9 cellular contexts compared by ENCODE assay signal in the genomic region with DNA sequence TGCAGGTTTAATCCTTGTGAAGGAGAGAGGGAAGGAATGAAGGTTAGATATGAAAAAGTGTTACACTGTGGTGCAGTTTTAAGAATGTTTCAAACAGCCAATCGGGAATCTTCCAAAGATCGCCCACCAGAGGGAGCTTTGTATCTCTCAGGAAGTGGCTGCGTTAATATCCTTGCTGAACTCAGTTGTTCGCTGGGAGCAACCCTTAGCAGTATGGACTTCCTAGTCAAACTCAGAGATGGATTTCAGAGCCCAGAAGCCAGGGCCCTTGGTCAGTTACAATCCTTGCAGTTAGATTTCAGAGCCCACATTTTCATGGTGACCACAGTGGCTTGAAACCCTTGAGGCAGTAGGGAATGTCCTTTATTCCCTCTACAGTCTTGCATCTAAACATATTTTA.
A peak's percentile ranks its signal among the peaks of the same experiment; 100 is the strongest.
DNase-seq lines count a peak whose midpoint lies in the region; ATAC-seq and TF ChIP-seq lines count a peak whose summit lies in the region.
"Had no signal": no experiment of that assay in that cellular context is flagged by ENCODE, and none has a peak within 500 bp of the region (broad histone marks: within the 10 kb centered on the region; RNA-seq: fewer than 3 reads in every experiment).

No MANE protein-coding gene starts in this region.

- no peak overlapping the region for H3K27ac ChIP-seq in SJCRH30
- H3K27ac ChIP-seq: SJSA1 had no signal

- peak; percentile 39 for TF ChIP-seq CTCF in fibroblast of villous mesenchyme (IDR thresholded peaks at IDR 0.05; ENCODE audit: insufficient read depth, low read depth, low read length)

- H3K27me3 ChIP-seq in SJCRH30: no peaks in the 10 kb centered on the region
- H3K27me3 ChIP-seq: SJSA1 had no signal

- ATAC-seq in GM19324 (IDR thresholded peaks at IDR 0.05; ENCODE audit: low FRiP score, unreplicated experiment) (no peak), HG03342 (IDR thresholded peaks at IDR 0.05; ENCODE audit: unreplicated experiment) (no peak)

- no peaks in the 10 kb centered on the region for H3K36me3 ChIP-seq in SJCRH30
- H3K36me3 ChIP-seq: SJSA1 had no signal

- peak; percentile 60 for TF ChIP-seq RAD21 in Ishikawa (IDR thresholded peaks at IDR 0.05; ENCODE audit: low read depth)

- H3K4me1 ChIP-seq in SJCRH30: no peaks in the 10 kb centered on the region
- H3K4me1 ChIP-seq: SJSA1 had no signal

- TF ChIP-seq EP300 in Ishikawa (IDR thresholded peaks at IDR 0.05; ENCODE audit: borderline replicate concordance): no peak

- H3K4me3 ChIP-seq in SJCRH30: no peak overlapping the region
- no peak overlapping the region for H3K4me3 ChIP-seq in fibroblast of villous mesenchyme (ENCODE audit: low read depth, low read length)
- H3K4me3 ChIP-seq: SJSA1 had no signal

- no peaks in the 10 kb centered on the region for H3K9me3 ChIP-seq in SJCRH30 (replicated peaks)
- H3K9me3 ChIP-seq: SJSA1 had no signal

- DNase-seq in Daoy (ENCODE audit: low read depth): peak; percentile 47
- peak; percentile 38 to 71 for DNase-seq in SJCRH30
- peak; percentile 31 for DNase-seq in fibroblast of villous mesenchyme (ENCODE audit: low read depth)
- DNase-seq in renal cortical epithelial cell (ENCODE audit: low read depth): peak; percentile 57
- DNase-seq in KG1 (lab: John Stamatoyannopoulos, UW): no peak

TF ChIP-seq in Ishikawa, 13 proteins besides CTCF, POLR2A, EP300 and RAD21:
- TF ChIP-seq TCF12 (IDR thresholded peaks at IDR 0.05; ENCODE audit: low read depth): no peak
- TF ChIP-seq, protein P1, sequence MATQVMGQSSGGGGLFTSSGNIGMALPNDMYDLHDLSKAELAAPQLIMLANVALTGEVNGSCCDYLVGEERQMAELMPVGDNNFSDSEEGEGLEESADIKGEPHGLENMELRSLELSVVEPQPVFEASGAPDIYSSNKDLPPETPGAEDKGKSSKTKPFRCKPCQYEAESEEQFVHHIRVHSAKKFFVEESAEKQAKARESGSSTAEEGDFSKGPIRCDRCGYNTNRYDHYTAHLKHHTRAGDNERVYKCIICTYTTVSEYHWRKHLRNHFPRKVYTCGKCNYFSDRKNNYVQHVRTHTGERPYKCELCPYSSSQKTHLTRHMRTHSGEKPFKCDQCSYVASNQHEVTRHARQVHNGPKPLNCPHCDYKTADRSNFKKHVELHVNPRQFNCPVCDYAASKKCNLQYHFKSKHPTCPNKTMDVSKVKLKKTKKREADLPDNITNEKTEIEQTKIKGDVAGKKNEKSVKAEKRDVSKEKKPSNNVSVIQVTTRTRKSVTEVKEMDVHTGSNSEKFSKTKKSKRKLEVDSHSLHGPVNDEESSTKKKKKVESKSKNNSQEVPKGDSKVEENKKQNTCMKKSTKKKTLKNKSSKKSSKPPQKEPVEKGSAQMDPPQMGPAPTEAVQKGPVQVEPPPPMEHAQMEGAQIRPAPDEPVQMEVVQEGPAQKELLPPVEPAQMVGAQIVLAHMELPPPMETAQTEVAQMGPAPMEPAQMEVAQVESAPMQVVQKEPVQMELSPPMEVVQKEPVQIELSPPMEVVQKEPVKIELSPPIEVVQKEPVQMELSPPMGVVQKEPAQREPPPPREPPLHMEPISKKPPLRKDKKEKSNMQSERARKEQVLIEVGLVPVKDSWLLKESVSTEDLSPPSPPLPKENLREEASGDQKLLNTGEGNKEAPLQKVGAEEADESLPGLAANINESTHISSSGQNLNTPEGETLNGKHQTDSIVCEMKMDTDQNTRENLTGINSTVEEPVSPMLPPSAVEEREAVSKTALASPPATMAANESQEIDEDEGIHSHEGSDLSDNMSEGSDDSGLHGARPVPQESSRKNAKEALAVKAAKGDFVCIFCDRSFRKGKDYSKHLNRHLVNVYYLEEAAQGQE (IDR thresholded peaks at IDR 0.05; ENCODE audit: low read depth): no peak
- TF ChIP-seq ZBTB7A (IDR thresholded peaks at IDR 0.05; ENCODE audit: low read depth): no peak
- no peak for TF ChIP-seq CREB1 (IDR thresholded peaks at IDR 0.05; ENCODE audit: low read depth)
- TF ChIP-seq TAF1 (IDR thresholded peaks at IDR 0.05; ENCODE audit: low read depth): no peak
- no peak for TF ChIP-seq YY1 (IDR thresholded peaks at IDR 0.05; ENCODE audit: low read depth)
- no peak for TF ChIP-seq TEAD4 (IDR thresholded peaks at IDR 0.05)
- TF ChIP-seq USF1 (IDR thresholded peaks at IDR 0.05): no peak
- no peak for TF ChIP-seq EGR1 (IDR thresholded peaks at IDR 0.05)
- no peak for TF ChIP-seq CEBPB (IDR thresholded peaks at IDR 0.05)
- no peak for TF ChIP-seq NFIC (IDR thresholded peaks at IDR 0.05)
- TF ChIP-seq FOXM1 (IDR thresholded peaks at IDR 0.05; ENCODE audit: borderline replicate concordance, low read depth): no peak
- no peak for TF ChIP-seq MAX (IDR thresholded peaks at IDR 0.05)
